ENCODE assay signal across 8 cellular contexts in the genomic region with DNA sequence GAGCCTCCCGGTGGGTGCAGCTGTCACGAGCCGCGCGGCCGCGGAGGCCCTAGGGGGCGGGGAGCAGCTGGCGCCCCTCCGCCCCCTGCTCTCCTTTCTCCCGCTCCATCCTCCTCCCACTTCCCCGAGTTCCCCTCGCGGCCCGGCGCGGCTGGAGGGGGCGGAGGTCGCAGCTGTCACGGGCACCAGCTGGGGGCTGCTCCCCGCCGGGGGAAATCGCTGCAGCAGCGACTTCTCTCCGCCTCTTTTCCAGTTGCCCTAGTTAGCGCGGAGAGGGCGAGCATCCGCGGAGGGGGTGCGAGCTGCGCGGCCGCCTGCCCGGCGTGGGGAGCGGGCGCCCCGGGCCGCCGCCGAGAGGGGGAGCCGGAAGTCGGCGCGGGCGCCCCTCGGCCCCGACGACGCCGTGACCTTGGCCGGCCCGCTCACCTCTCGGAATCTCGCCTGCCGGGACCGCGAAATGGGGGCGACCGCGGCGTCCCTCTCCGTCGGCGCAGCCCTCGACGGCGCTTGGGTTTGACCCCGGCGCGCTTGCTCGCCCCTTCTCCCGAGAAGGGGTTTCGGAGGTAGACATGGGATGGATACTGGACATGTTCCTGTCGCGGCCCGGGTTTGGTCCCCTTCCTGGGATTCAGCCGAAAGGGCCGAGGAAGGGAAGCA. TPM values are rescaled to one million over a fixed set of nuclear protein-coding genes. Genes with fewer than 3 reads are reported as not detected.
DNase-seq lines count a peak whose midpoint lies in the region; ATAC-seq and TF ChIP-seq lines count a peak whose summit lies in the region.

No MANE protein-coding gene starts in this region.

- H3K27ac Mint-ChIP-seq in WTC11: no peak overlapping the region

- TF ChIP-seq CTCF in Loucy (conservative IDR thresholded peaks at IDR 0.05; ENCODE audit: low read length) (no peak), WTC11 (IDR thresholded peaks at IDR 0.05) (no peak)

- H3K27me3 ChIP-seq in GM23248 (replicated peaks; ENCODE audit: insufficient read depth) (no peaks in the 10 kb centered on the region), Loucy (ENCODE audit: insufficient read depth, low read length, poor library complexity, severe bottlenecking) (no peaks in the 10 kb centered on the region), layer of hippocampus (ENCODE audit: control insufficient read depth, insufficient read depth, low read length) (no peaks in the 10 kb centered on the region)

- H3K36me3 Mint-ChIP-seq in WTC11: no peaks in the 10 kb centered on the region

- H3K27me3 Mint-ChIP-seq in WTC11 (ENCODE audit: low read depth): peaks cover 17% of the 10 kb centered on the region

- DNase-seq in ELR (ENCODE audit: low read depth) (peak; percentile 48), GM23248 (peak; percentile 60), WTC11 (ENCODE audit: low spot score) (peak; percentile 66), NCI-H226 (no peak)
- peak; percentile 64 for DNase-seq in central memory CD4-positive, alpha-beta T cell
- DNase-seq in stimulated activated CD4-positive, alpha-beta T cell treated with anti-CD3 and anti-CD28 coated beads, Interleukin-1b, Interleukin-23, amount 100 ng/mL, for 24 hours (ENCODE audit: low read depth in 4 of 4, low spot score in 1 of 4): peak; percentile 17 to 34 (median 22)

- H3K4me2 ChIP-seq in GM23248 (ENCODE audit: unreplicated experiment): peak overlapping the region; percentile 93
- peak overlapping the region; percentile 89 for H3K4me2 ChIP-seq in Loucy (ENCODE audit: low read depth, low read length, poor library complexity, severe bottlenecking)

- no peaks in the 10 kb centered on the region for H3K9me3 Mint-ChIP-seq in WTC11

- peak; percentile 2; the same call in 1 of the 2 replicates for ATAC-seq in WTC11

- peak overlapping the region; percentile 87 for H3K4me3 ChIP-seq in GM23248
- peak overlapping the region; percentile 85 for H3K4me3 ChIP-seq in Loucy (ENCODE audit: low read length, poor library complexity, severe bottlenecking)

- CTCF ChIA-PET in WTC11 (lab: Charles Lee): interaction anchor here (0.6 to 1.8 kb wide), 5 partner anchors 16 to 336 kb away, joined by 3 to 6 read pairs (median 4); no protein-coding TSS in a partner anchor

- H3K9ac ChIP-seq in GM23248 (peak overlapping the region; percentile 80), Loucy (ENCODE audit: low read depth, low read length, poor library complexity, severe bottlenecking) (peak overlapping the region; percentile 61)

- H3K36me3 ChIP-seq in GM23248 (ENCODE audit: low read depth): no peaks in the 10 kb centered on the region
- H3K36me3 ChIP-seq in Loucy (ENCODE audit: insufficient read depth, low read length): no peaks in the 10 kb centered on the region

- H4K20me1 ChIP-seq in GM23248 (ENCODE audit: insufficient read depth) (no peaks in the 10 kb centered on the region), Loucy (ENCODE audit: insufficient read depth, low read length, poor library complexity, severe bottlenecking) (peaks cover 22% of the 10 kb centered on the region)

- 2 to 4% methylated on average over 33 to 69 of the region's 80 CpGs for WGBS in GM23248 (ENCODE audit: low coverage in 1 of 2, low lambda C conversion rate in 2 of 2, missing lambda C conversion rate in 2 of 2), 2 experiments

- H3K79me2 ChIP-seq in GM23248 (ENCODE audit: insufficient read depth): peaks cover 44% of the 10 kb centered on the region
- peaks cover 52% of the 10 kb centered on the region for H3K79me2 ChIP-seq in Loucy (ENCODE audit: insufficient read depth, low read length)

- H3K9me2 ChIP-seq in GM23248 (ENCODE audit: insufficient read depth) (no peaks in the 10 kb centered on the region), Loucy (replicated peaks; ENCODE audit: low read depth, low read length) (no peaks in the 10 kb centered on the region)

- peak overlapping the region; percentile 83 for H3K4me3 Mint-ChIP-seq in WTC11

- H3K4me1 ChIP-seq in GM23248 (ENCODE audit: insufficient read depth) (peaks cover 25% of the 10 kb centered on the region), Loucy (ENCODE audit: insufficient read depth, low read length, poor library complexity, severe bottlenecking) (peaks cover 55% of the 10 kb centered on the region)

- H2AFZ ChIP-seq in GM23248 (peak overlapping the region; percentile 86), Loucy (ENCODE audit: low read length) (peak overlapping the region; percentile 62; the same call in 1 of the 2 replicates)

- peaks cover 48% of the 10 kb centered on the region for H3K4me1 Mint-ChIP-seq in WTC11

- no peaks in the 10 kb centered on the region for H3K9me3 ChIP-seq in GM23248 (ENCODE audit: low read depth)
- no peaks in the 10 kb centered on the region for H3K9me3 ChIP-seq in Loucy (ENCODE audit: insufficient read depth, low read depth, low read length)

- H3K27ac ChIP-seq in GM23248 (no peak overlapping the region), layer of hippocampus (ENCODE audit: low read depth, low read length) (peak overlapping the region; percentile 82)

- POLR2A ChIA-PET in WTC11 (lab: Charles Lee): interaction anchor here (1.5 kb wide), 1 partner anchor 121 kb away, joined by 3 read pairs; no protein-coding TSS in a partner anchor

- in situ Hi-C loops in GM23248 (cut with MboI): no loop called here

- H3F3A ChIP-seq in GM23248 (ENCODE audit: insufficient read depth): peaks cover 19% of the 10 kb centered on the region; the same call in 1 of the 2 replicates
- H3F3A ChIP-seq in Loucy (ENCODE audit: low read depth): 0 out of 2 replicates have a peak, but pooled peaks cover 4% of the 10 kb centered on the region

TF ChIP-seq in WTC11, 78 proteins besides CTCF, POLR2A, EP300 and RAD21:
- TF ChIP-seq JUN (CRISPR knock-in tag; IDR thresholded peaks at IDR 0.05) (0 out of 2 replicates have a peak, but pooled peaks have one; percentile 15), FOXK1 (CRISPR knock-in tag; IDR thresholded peaks at IDR 0.05) (no peak), ZNF219 (CRISPR knock-in tag; IDR thresholded peaks at IDR 0.05; ENCODE audit: borderline replicate concordance) (no peak), FOXP1 (CRISPR knock-in tag; IDR thresholded peaks at IDR 0.05; ENCODE audit: borderline replicate concordance) (peak; percentile 67; the same call in 1 of the 2 replicates)
- TF ChIP-seq, protein P1, sequence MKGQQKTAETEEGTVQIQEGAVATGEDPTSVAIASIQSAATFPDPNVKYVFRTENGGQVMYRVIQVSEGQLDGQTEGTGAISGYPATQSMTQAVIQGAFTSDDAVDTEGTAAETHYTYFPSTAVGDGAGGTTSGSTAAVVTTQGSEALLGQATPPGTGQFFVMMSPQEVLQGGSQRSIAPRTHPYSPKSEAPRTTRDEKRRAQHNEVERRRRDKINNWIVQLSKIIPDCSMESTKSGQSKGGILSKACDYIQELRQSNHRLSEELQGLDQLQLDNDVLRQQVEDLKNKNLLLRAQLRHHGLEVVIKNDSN (CRISPR knock-in tag; IDR thresholded peaks at IDR 0.05): no peak

RNA-seq across cellular contexts. Expression of a gene that starts 0.7 kb away (rescaled TPM):
- 8.0 and 14.5 TPM in 2 replicates for total RNA-seq in GM23248 (2014; rRNA removed; shearing (Covaris generic))
- 2.5 and 2.6 TPM in 2 replicates for polyA plus RNA-seq in GM23248 (2016; fragmentation: Nextera tagmentation; extraction: Ambion mirVana)
- total RNA-seq in WTC11 (2021): 11.3 to 16.9 TPM (median 14.2 TPM) in 3 replicates
